8 cellular contexts compared by ENCODE assay signal in genomic region chr6:57317060-57317943, GRCh38. TPM values are rescaled to one million over a fixed set of nuclear protein-coding genes. Genes with fewer than 3 reads are reported as not detected.
DNase-seq lines count a peak whose midpoint lies in the region; ATAC-seq and TF ChIP-seq lines count a peak whose summit lies in the region.

Gene PRIM2, plus strand, starts transcription at chr6:57317630. Its CDS starts 816 bp downstream, at chr6:57318446.

- peak within 1 kb of the TSS; percentile 79 for H2AFZ ChIP-seq in GM23338

- no peaks in the 10 kb centered on the region for H3F3A ChIP-seq in GM23338 (replicated peaks; ENCODE audit: low read depth)

- H3K27me3 Mint-ChIP-seq in GM23338 (ENCODE audit: insufficient read depth, low read depth, poor library complexity): peaks cover 2% of the 10 kb centered on the region
- peaks cover 3% of the 10 kb centered on the region for H3K27me3 Mint-ChIP-seq in activated T-helper 17 cell treated with anti-CD3 and anti-CD28 coated beads, Interleukin-2, amount 50 U/mL, for 72 hours
- H3K27me3 Mint-ChIP-seq in naive thymus-derived CD8-positive, alpha-beta T cell: peaks cover 0 to 3% (median 0%) of the 10 kb centered on the region in 5 donors
- H3K27me3 Mint-ChIP-seq in stimulated activated naive B cell treated with anti-CD40 and anti-IgM and Interleukin-4, amounts not matched to agents 10 μg/mL and 1 μg/mL and 100 μg/mL, for 72 hours: no peaks in the 10 kb centered on the region

- H3K36me3 Mint-ChIP-seq in GM23338 (ENCODE audit: low read depth): peaks cover 39% of the 10 kb centered on the region
- peaks cover 50% of the 10 kb centered on the region for H3K36me3 Mint-ChIP-seq in activated T-helper 17 cell treated with anti-CD3 and anti-CD28 coated beads, Interleukin-2, amount 50 U/mL, for 72 hours (ENCODE audit: low read depth)
- peaks cover 0 to 35% (median 9%) of the 10 kb centered on the region in 3 donors for H3K36me3 Mint-ChIP-seq in naive thymus-derived CD8-positive, alpha-beta T cell
- peaks cover 29 to 34% of the 10 kb centered on the region in 2 donors for H3K36me3 Mint-ChIP-seq in stimulated activated naive B cell treated with anti-CD40 and anti-IgM and Interleukin-4, amounts not matched to agents 10 μg/mL and 1 μg/mL and 100 μg/mL, for 72 hours

- POLR2A ChIA-PET in naive thymus-derived CD8-positive, alpha-beta T cell (lab: Charles Lee): interaction anchor here (0.9 to 1.2 kb wide), 4 partner anchors 145 to 414 kb away, joined by 3 to 4 read pairs (median 3); partner anchors contain the start of gene BAG2

- H3K27me3 ChIP-seq in GM23338 (ENCODE audit: insufficient read depth): no peaks in the 10 kb centered on the region

- TF ChIP-seq CTCF in GM23338 (conservative IDR thresholded peaks at IDR 0.05; ENCODE audit: low read depth in 2 of 2): no peak

- peak within 1 kb of the TSS; percentile 86 for H3K4me2 ChIP-seq in GM23338

- H4K20me1 ChIP-seq in GM23338 (replicated peaks; ENCODE audit: insufficient read depth): no peaks in the 10 kb centered on the region

- H3K27ac Mint-ChIP-seq in GM23338: peak within 1 kb of the TSS; percentile 99
- peak within 1 kb of the TSS; percentile 98 for H3K27ac Mint-ChIP-seq in activated T-helper 17 cell treated with anti-CD3 and anti-CD28 coated beads, Interleukin-2, amount 50 U/mL, for 72 hours
- peak within 1 kb of the TSS; percentile 86 to 98 (median 96) for H3K27ac Mint-ChIP-seq in naive thymus-derived CD8-positive, alpha-beta T cell
- H3K27ac Mint-ChIP-seq in stimulated activated naive B cell treated with anti-CD40 and anti-IgM and Interleukin-4, amounts not matched to agents 10 μg/mL and 1 μg/mL and 100 μg/mL, for 72 hours: peak within 1 kb of the TSS; percentile 93

- peaks cover 5% of the 10 kb centered on the region; the same call in 1 of the 2 replicates for H3K4me1 ChIP-seq in GM23338 (ENCODE audit: insufficient read depth)

- peaks cover 36% of the 10 kb centered on the region for H3K79me2 ChIP-seq in GM23338 (replicated peaks; ENCODE audit: insufficient read depth)

- no peaks in the 10 kb centered on the region for H3K9me2 ChIP-seq in GM23338 (ENCODE audit: insufficient read depth)

- no peak within 1 kb of the TSS for H3K27ac ChIP-seq in GM23338 (ENCODE audit: low read depth)

- H3K36me3 ChIP-seq in GM23338 (ENCODE audit: insufficient read depth): peaks cover 18% of the 10 kb centered on the region

- peak within 1 kb of the TSS; percentile 100 for H3K4me3 Mint-ChIP-seq in GM23338
- H3K4me3 Mint-ChIP-seq in activated T-helper 17 cell treated with anti-CD3 and anti-CD28 coated beads, Interleukin-2, amount 50 U/mL, for 72 hours: peak within 1 kb of the TSS; percentile 98
- H3K4me3 Mint-ChIP-seq in naive thymus-derived CD8-positive, alpha-beta T cell: peak within 1 kb of the TSS; percentile 92 to 99 (median 98)
- peak within 1 kb of the TSS; percentile 95 to 97 for H3K4me3 Mint-ChIP-seq in stimulated activated naive B cell treated with anti-CD40 and anti-IgM and Interleukin-4, amounts not matched to agents 10 μg/mL and 1 μg/mL and 100 μg/mL, for 72 hours

- H3K4me3 ChIP-seq in GM23338: peak within 1 kb of the TSS; percentile 62

- H3K9me3 Mint-ChIP-seq in GM23338: peaks cover 2% of the 10 kb centered on the region; the same call in 1 of the 3 replicates
- no peaks in the 10 kb centered on the region for H3K9me3 Mint-ChIP-seq in activated T-helper 17 cell treated with anti-CD3 and anti-CD28 coated beads, Interleukin-2, amount 50 U/mL, for 72 hours
- H3K9me3 Mint-ChIP-seq in naive thymus-derived CD8-positive, alpha-beta T cell: no peaks in the 10 kb centered on the region
- H3K9me3 Mint-ChIP-seq in stimulated activated naive B cell treated with anti-CD40 and anti-IgM and Interleukin-4, amounts not matched to agents 10 μg/mL and 1 μg/mL and 100 μg/mL, for 72 hours: peaks cover 3 to 5% of the 10 kb centered on the region in 2 donors

- peak; percentile 98 for ATAC-seq in GM23338
- peak; percentile 94 for ATAC-seq in activated T-helper 17 cell treated with anti-CD3 and anti-CD28 coated beads, Interleukin-2, amount 50 U/mL, for 72 hours (replicated peaks)
- peak; percentile 78 to 85 for ATAC-seq in naive thymus-derived CD8-positive, alpha-beta T cell
- ATAC-seq in stimulated activated naive B cell treated with anti-CD40 and anti-IgM and Interleukin-4, amounts not matched to agents 10 μg/mL and 1 μg/mL and 100 μg/mL, for 72 hours (replicated peaks): peak; percentile 85 to 87

- peak; percentile 94 for DNase-seq in Daoy (ENCODE audit: low read depth)
- peak; percentile 93 for DNase-seq in GM23338 (ENCODE audit: low spot score)
- DNase-seq in LHCN-M2 (ENCODE audit: low read depth): peak; percentile 78
- DNase-seq in RPMI8226: peak; percentile 92
- peak; percentile 74 for DNase-seq in fibroblast of peridontal ligament (ENCODE audit: extremely low read depth)
- peak; percentile 72 to 90 (median 74) for DNase-seq in naive thymus-derived CD8-positive, alpha-beta T cell
- DNase-seq in stimulated activated naive B cell treated with anti-CD40 and anti-IgM and Interleukin-4, amounts not matched to agents 10 μg/mL and 1 μg/mL and 100 μg/mL, for 72 hours: peak; percentile 63

- peaks cover 11% of the 10 kb centered on the region for H3K4me1 Mint-ChIP-seq in GM23338
- peaks cover 32% of the 10 kb centered on the region for H3K4me1 Mint-ChIP-seq in activated T-helper 17 cell treated with anti-CD3 and anti-CD28 coated beads, Interleukin-2, amount 50 U/mL, for 72 hours
- H3K4me1 Mint-ChIP-seq in naive thymus-derived CD8-positive, alpha-beta T cell: peaks cover 30 to 42% (median 34%) of the 10 kb centered on the region in 4 donors
- H3K4me1 Mint-ChIP-seq in stimulated activated naive B cell treated with anti-CD40 and anti-IgM and Interleukin-4, amounts not matched to agents 10 μg/mL and 1 μg/mL and 100 μg/mL, for 72 hours: peaks cover 17% of the 10 kb centered on the region in 2 donors

TF ChIP-seq in GM23338, 12 proteins besides CTCF, POLR2A, EP300 and RAD21 (continues in another document):
- no peak for TF ChIP-seq STAT1 (IDR thresholded peaks at IDR 0.05; ENCODE audit: unreplicated experiment)
- TF ChIP-seq EZH2 (IDR thresholded peaks at IDR 0.05; ENCODE audit: low read depth, unreplicated experiment): no peak
- no peak for TF ChIP-seq REST (IDR thresholded peaks at IDR 0.05; ENCODE audit: unreplicated experiment)
- TF ChIP-seq NANOG (IDR thresholded peaks at IDR 0.05; ENCODE audit: borderline replicate concordance): no peak

RNA-seq across cellular contexts. Expression of gene PRIM2, which starts in this region (rescaled TPM):
- total RNA-seq in Daoy (2014; rRNA removed; shearing (Covaris generic)): 103 and 112 TPM in 2 replicates
- 65.3 and 75.2 TPM in 2 replicates for total RNA-seq in GM23338 (2014; rRNA removed; shearing (Covaris generic))
- 37.2 and 45.5 TPM in 2 replicates for polyA plus RNA-seq in GM23338 (2016; fragmentation: Nextera tagmentation; extraction: Ambion mirVana)
- total RNA-seq in LHCN-M2 (2014; rRNA removed): 43.6 and 43.7 TPM in 2 replicates
- polyA plus RNA-seq in LHCN-M2 (2012): 10.6 TPM
- total RNA-seq in activated T-helper 17 cell treated with anti-CD3 and anti-CD28 coated beads, Interleukin-2, amount 50 U/mL, for 72 hours: 10 to 100 TPM; 42.7 to 49.1 TPM
- total RNA-seq in naive thymus-derived CD8-positive, alpha-beta T cell: 10 to 100 TPM; 11.6 to 15.1 TPM
- polyA plus RNA-seq in naive thymus-derived CD8-positive, alpha-beta T cell: 1 to 10 TPM; 8.1 to 9.9 (median 8.4) TPM
